16 cellular contexts compared by ENCODE assay signal in genomic region chr17:45794840-45795239, GRCh38. TPM values are rescaled to one million over a fixed set of nuclear protein-coding genes. Genes with fewer than 3 reads are reported as not detected.
DNase-seq lines count a peak whose midpoint lies in the region; ATAC-seq, FAIRE-seq and TF ChIP-seq lines count a peak whose summit lies in the region.
"Had no signal": no experiment of that assay in that cellular context is flagged by ENCODE, and none has a peak within 500 bp of the region (broad histone marks: within the 10 kb centered on the region; RNA-seq: fewer than 3 reads in every experiment).

No MANE protein-coding gene starts in this region.

- no peaks in the 10 kb centered on the region for H3K9me3 Mint-ChIP-seq in T-helper 2 cell treated with Interferon-gamma antibody and Interleukin-4, amounts not matched to agents 5 μg/mL and 100 μg/mL, for 36 hours
- H3K9me3 Mint-ChIP-seq: activated T-cell treated with anti-CD3 and anti-CD28 coated beads, Interleukin-2, amount 50 U/mL, for 4 hours; CD4-positive, alpha-beta memory T cell; natural killer cell; stimulated activated naive CD8-positive, alpha-beta T cell treated with anti-CD3 and anti-CD28 coated beads, Interleukin-15, amount 100 ng/mL, for 72 hours had no signal

- CTCF ChIA-PET in K562 (lab: Yijun Ruan, JAX; ENCODE audit: low intra/inter-chr PET ratio) (no interaction called here), HepG2 (lab: Yijun Ruan, JAX; ENCODE audit: low intra/inter-chr PET ratio, low total read pairs) (no interaction called here)

- H3K4me3 Mint-ChIP-seq in T-helper 2 cell treated with Interferon-gamma antibody and Interleukin-4, amounts not matched to agents 5 μg/mL and 100 μg/mL, for 36 hours: no peak overlapping the region
- H3K4me3 Mint-ChIP-seq: activated CD4-positive, alpha-beta T cell treated with anti-CD3 and anti-CD28 coated beads for 36 hours; activated T-cell treated with anti-CD3 and anti-CD28 coated beads, Interleukin-2, amount 50 U/mL, for 4 hours; CD4-positive, alpha-beta memory T cell; natural killer cell; stimulated activated naive CD8-positive, alpha-beta T cell treated with anti-CD3 and anti-CD28 coated beads, Interleukin-15, amount 100 ng/mL, for 72 hours had no signal

- POLR2A ChIA-PET in K562 (lab: Yijun Ruan, JAX): interaction anchor here (0.6 to 1.1 kb wide), 2 partner anchors 13 to 271 kb away, joined by 3 to 4 read pairs; no protein-coding TSS in a partner anchor
- POLR2A ChIA-PET in HepG2 (lab: Yijun Ruan, JAX): no interaction called here

- intact Hi-C loops in K562 (cut with micrococcal nuclease): no loop called here
- intact Hi-C loops in HepG2 (cut with micrococcal nuclease; ENCODE audit: unreplicated experiment): no loop called here

- BruUV-seq in K562 (replicated peaks; lab: Mats Ljungman, UMichigan): no TSS peak
- BruUV-seq in HepG2 (replicated peaks; lab: Mats Ljungman, UMichigan): no TSS peak

- H2AFZ ChIP-seq in K562 (ENCODE audit: low read depth, low read length) (no peak overlapping the region), HepG2 (ENCODE audit: low read length) (no peak overlapping the region)

- H3K36me3 Mint-ChIP-seq in T-helper 2 cell treated with Interferon-gamma antibody and Interleukin-4, amounts not matched to agents 5 μg/mL and 100 μg/mL, for 36 hours (ENCODE audit: low read depth): no peaks in the 10 kb centered on the region
- H3K36me3 Mint-ChIP-seq: CD4-positive, alpha-beta memory T cell; natural killer cell had no signal

- H3K4me1 Mint-ChIP-seq in T-helper 2 cell treated with Interferon-gamma antibody and Interleukin-4, amounts not matched to agents 5 μg/mL and 100 μg/mL, for 36 hours (ENCODE audit: low read depth): no peaks in the 10 kb centered on the region
- H3K4me1 Mint-ChIP-seq: activated CD4-positive, alpha-beta T cell treated with anti-CD3 and anti-CD28 coated beads for 36 hours; CD4-positive, alpha-beta memory T cell; stimulated activated naive CD8-positive, alpha-beta T cell treated with anti-CD3 and anti-CD28 coated beads, Interleukin-15, amount 100 ng/mL, for 72 hours had no signal

- TF ChIP-seq RAD21 in K562 (CRISPR knock-in tag; conservative IDR thresholded peaks at IDR 0.05 in 1 of 2, IDR thresholded peaks at IDR 0.05 in 1 of 2) (peak in 1 of 2 experiments; percentile 33; a peak in 2 of 4 replicates), HepG2 (CRISPR knock-in tag; IDR thresholded peaks at IDR 0.05) (no peak)

- in situ Hi-C loops in K562 (cut with MboI): no loop called here
- in situ Hi-C loops in HepG2 (cut with HindIII; ENCODE audit: extremely low pct_ligation_motif_present, low pct_unique_long_range_greater_than_20kb): no loop called here
- in situ Hi-C loops in KBM-7 (cut with MboI; ENCODE audit: low pct_unique_long_range_greater_than_20kb, low sequenced_read_pairs): no loop called here

- peaks cover 27% of the 10 kb centered on the region for H3K27me3 Mint-ChIP-seq in T-helper 2 cell treated with Interferon-gamma antibody and Interleukin-4, amounts not matched to agents 5 μg/mL and 100 μg/mL, for 36 hours (ENCODE audit: low read depth)

- H3K9me1 ChIP-seq in K562 (ENCODE audit: control insufficient read depth, insufficient read depth, low read length): peaks cover 2% of the 10 kb centered on the region

- ATAC-seq in K562: peak; percentile 55
- ATAC-seq in HepG2: peak; percentile 53
- no peak for ATAC-seq in HG03520 (IDR thresholded peaks at IDR 0.05; ENCODE audit: unreplicated experiment)
- ATAC-seq: activated CD4-positive, alpha-beta T cell treated with anti-CD3 and anti-CD28 coated beads for 36 hours; activated T-cell treated with anti-CD3 and anti-CD28 coated beads, Interleukin-2, amount 50 U/mL, for 4 hours; left lung; natural killer cell; stimulated activated naive CD8-positive, alpha-beta T cell treated with anti-CD3 and anti-CD28 coated beads, Interleukin-15, amount 100 ng/mL, for 72 hours had no signal

- H3K27ac ChIP-seq in K562 (ENCODE audit: extremely low read depth, low read depth, low read length): no peak overlapping the region
- H3K27ac ChIP-seq in HepG2 (ENCODE audit: extremely low read length, insufficient read depth, low read length): no peak overlapping the region
- H3K27ac ChIP-seq: left lung had no signal

- H3K79me2 ChIP-seq in K562 (ENCODE audit: control insufficient read depth, insufficient read depth, low read length) (no peaks in the 10 kb centered on the region), HepG2 (ENCODE audit: insufficient read depth, low read length) (no peaks in the 10 kb centered on the region)

- 5% methylated on average over 6 of the region's 6 CpGs for WGBS in K562 (ENCODE audit: insufficient coverage, low coverage, missing lambda C conversion rate)
- WGBS in HepG2 (ENCODE audit: low lambda C conversion rate): 40% methylated on average over 4 of the region's 6 CpGs

- H3K9ac ChIP-seq in K562 (ENCODE audit: insufficient read depth in 1 of 2, low read depth in 2 of 2, low read length in 2 of 2) (no peak overlapping the region), HepG2 (ENCODE audit: insufficient read depth, low read depth, low read length) (no peak overlapping the region)

- FAIRE-seq in D721Med (lab: Jason Lieb, UNC) (no peak), K562 (lab: Jason Lieb, UNC) (peak; percentile 15), HepG2 (lab: Jason Lieb, UNC) (no peak)
- FAIRE-seq: astrocyte had no signal

- TF ChIP-seq EP300 in K562 (IDR thresholded peaks at IDR 0.05; ENCODE audit: low read length) (no peak), HepG2 (IDR thresholded peaks at IDR 0.05; ENCODE audit: low read depth in 2 of 2, low read length in 2 of 2) (no peak), HepG2 (CRISPR knock-in tag; IDR thresholded peaks at IDR 0.05; ENCODE audit: borderline replicate concordance) (no peak)

- peaks cover 45 to 91% of the 10 kb centered on the region in 2 experiments for H3K27me3 ChIP-seq in K562 (ENCODE audit: control insufficient read depth in 2 of 2, insufficient read depth in 2 of 2, low read length in 2 of 2)
- peaks cover 23 to 77% of the 10 kb centered on the region in 2 experiments for H3K27me3 ChIP-seq in HepG2 (ENCODE audit: control insufficient read depth in 1 of 2, insufficient read depth in 2 of 2, low read length in 2 of 2)

- TF ChIP-seq POLR2A in K562 (conservative IDR thresholded peaks at IDR 0.05): no peak
- TF ChIP-seq POLR2A in HepG2 (IDR thresholded peaks at IDR 0.05; ENCODE audit: insufficient read depth in 1 of 2, low read depth in 2 of 2, low read length in 2 of 2): no peak

- DNase-seq in D721Med (ENCODE audit: insufficient read length, low spot score): no peak
- DNase-seq in HFF-Myc (ENCODE audit: extremely low read depth, low read depth): no peak
- peak in 3 of 4 experiments; percentile 18 to 45 (median 26) for DNase-seq in K562 (ENCODE audit: extremely low read depth in 1 of 4, low spot score in 3 of 4)
- no peak for DNase-seq in HepG2 (ENCODE audit: low spot score)
- DNase-seq in T-helper 2 cell treated with Interferon-gamma antibody and Interleukin-4, amounts not matched to agents 5 μg/mL and 100 μg/mL, for 36 hours (ENCODE audit: low spot score): no peak
- no peak for DNase-seq in KBM-7
- no peak for DNase-seq in stimulated activated CD4-positive, alpha-beta T cell treated with anti-CD3 and anti-CD28 coated beads, Interleukin-1b, Interleukin-23, amount 100 ng/mL, for 48 hours
- DNase-seq: activated CD4-positive, alpha-beta T cell treated with anti-CD3 and anti-CD28 coated beads for 36 hours; activated T-cell treated with anti-CD3 and anti-CD28 coated beads, Interleukin-2, amount 50 U/mL, for 4 hours; CD4-positive, alpha-beta memory T cell; effector memory CD4-positive, alpha-beta T cell; natural killer cell; stimulated activated naive CD8-positive, alpha-beta T cell treated with anti-CD3 and anti-CD28 coated beads, Interleukin-15, amount 100 ng/mL, for 72 hours had no signal

- 0 out of 5 replicates have a peak, but pooled peaks cover 0 to 7% of the 10 kb centered on the region in 2 experiments for H3K4me1 ChIP-seq in K562 (replicated peaks in 1 of 2; ENCODE audit: control insufficient read depth in 2 of 2, insufficient read depth in 2 of 2, low read length in 2 of 2)
- no peaks in the 10 kb centered on the region for H3K4me1 ChIP-seq in HepG2 (ENCODE audit: insufficient read depth, low read length)
- H3K4me1 ChIP-seq: left lung had no signal

- no peaks in the 10 kb centered on the region for H3K9me3 ChIP-seq in K562 (replicated peaks; ENCODE audit: control insufficient read depth, insufficient read depth, low read depth, low read length)
- no peaks in the 10 kb centered on the region for H3K9me3 ChIP-seq in HepG2 (ENCODE audit: low read length)
- H3K9me3 ChIP-seq: left lung had no signal

- TF ChIP-seq CTCF in D721Med (IDR thresholded peaks at IDR 0.05; ENCODE audit: insufficient read depth, missing control alignments) (peak; percentile 34), HFF-Myc (IDR thresholded peaks at IDR 0.05; ENCODE audit: low read depth, low read length, missing control alignments) (peak; percentile 18), K562 (IDR thresholded peaks at IDR 0.05 in 2 of 3, conservative IDR thresholded peaks at IDR 0.05 in 1 of 3; ENCODE audit: insufficient read depth in 2 of 3, low read depth in 1 of 3, low read length in 3 of 3) (peak; percentile 19 to 47 (median 33); a peak in 4 of 6 replicates), HepG2 (CRISPR knock-in tag; IDR thresholded peaks at IDR 0.05) (peak; percentile 33; the same call in 1 of the 2 replicates)

- no peak overlapping the region for H3K27ac Mint-ChIP-seq in T-helper 2 cell treated with Interferon-gamma antibody and Interleukin-4, amounts not matched to agents 5 μg/mL and 100 μg/mL, for 36 hours
- H3K27ac Mint-ChIP-seq: activated CD4-positive, alpha-beta T cell treated with anti-CD3 and anti-CD28 coated beads for 36 hours; CD4-positive, alpha-beta memory T cell; natural killer cell; stimulated activated naive CD8-positive, alpha-beta T cell treated with anti-CD3 and anti-CD28 coated beads, Interleukin-15, amount 100 ng/mL, for 72 hours had no signal

- H4K20me1 ChIP-seq in K562 (replicated peaks; ENCODE audit: control insufficient read depth, insufficient read depth, low read length) (peaks cover 37% of the 10 kb centered on the region), HepG2 (ENCODE audit: insufficient read depth, low read length) (no peaks in the 10 kb centered on the region)

- no peak overlapping the region for H3K4me3 ChIP-seq in HFF-Myc (replicated peaks; ENCODE audit: low read depth, low read length)
- H3K4me3 ChIP-seq in K562: no peak overlapping the region
- H3K4me3 ChIP-seq in HepG2 (replicated peaks in 1 of 3; ENCODE audit: insufficient read depth in 1 of 3, low read depth in 2 of 3, low read length in 3 of 3): no peak overlapping the region
- H3K4me3 ChIP-seq: left lung had no signal

- no peaks in the 10 kb centered on the region for H3K36me3 ChIP-seq in K562 (ENCODE audit: control insufficient read depth, insufficient read depth, low read length)
- H3K36me3 ChIP-seq in HepG2 (replicated peaks in 1 of 2; ENCODE audit: control insufficient read depth in 1 of 2, insufficient read depth in 2 of 2, low read length in 2 of 2): no peaks in the 10 kb centered on the region
- H3K36me3 ChIP-seq: left lung had no signal

- H3K4me2 ChIP-seq in K562 (ENCODE audit: insufficient read depth, low read length): no peak overlapping the region
- H3K4me2 ChIP-seq in HepG2 (ENCODE audit: low read depth, low read length): no peak overlapping the region

RNA-seq across cellular contexts. Expression of gene CRHR1, which starts 10.7 kb away (rescaled TPM):
- total RNA-seq in K562 (2011; cell fraction: chromatin; rRNA removed; ENCODE audit: low replicate concordance): not detected in 2 replicates
- not detected in 2 replicates for total RNA-seq in K562 (2011; cell fraction: nucleolus; rRNA removed)
- total RNA-seq in K562 (2011; cell fraction: nucleoplasm; rRNA removed): not detected in 2 replicates
- total RNA-seq in K562 (2014; rRNA removed) (not detected in 2 replicates), K562 (2014; rRNA removed; fragmentation: Illumina TruSeq; extraction: Trizol) (not detected in 2 replicates), K562 (2015; rRNA removed; fragmentation: Illumina TruSeq; extraction: Trizol) (not detected in 2 replicates), K562 (2021) (not detected in 2 replicates), HepG2 (2016; rRNA removed; fragmentation: Illumina TruSeq; extraction: Trizol) (not detected in 2 replicates)
- polyA plus RNA-seq in K562 (2011; rRNA removed) (not detected in 2 replicates), K562 (2014; fragmentation: Illumina TruSeq; extraction: Trizol) (not detected in 2 replicates), K562 (2014; fragmentation: Nextera tagmentation; extraction: Ambion mirVana) (not detected), K562 (2014; rRNA removed) (0.05 TPM in 1 of 2 replicates, not detected in the other), HepG2 (2011; rRNA removed) (not detected in 2 replicates)
- not detected in 2 replicates for polyA plus RNA-seq in K562 (2011; cell fraction: cytosol; rRNA removed)
- polyA plus RNA-seq in K562 (2011; cell fraction: nucleus; rRNA removed): not detected in 2 replicates
- polyA plus RNA-seq in K562 (2012): not detected in 2 replicates
- polyA minus RNA-seq in K562 (2011; rRNA and poly(A)+ RNA removed): not detected in 2 replicates
- not detected in 2 replicates for polyA minus RNA-seq in K562 (2011; cell fraction: cytosol; rRNA and poly(A)+ RNA removed)
- polyA minus RNA-seq in K562 (2011; cell fraction: nucleus; rRNA and poly(A)+ RNA removed): not detected in 2 replicates
- not detected in 2 replicates for total RNA-seq in HepG2 (2016; cell fraction: cytosol; rRNA removed; fragmentation: Illumina TruSeq; extraction: Trizol; ENCODE audit: low read depth)
- total RNA-seq in HepG2 (2016; cell fraction: insoluble cytoplasmic fraction; rRNA removed; fragmentation: Illumina TruSeq; extraction: Trizol): not detected in 2 replicates
- not detected in 2 replicates for total RNA-seq in HepG2 (2016; cell fraction: membrane; rRNA removed; fragmentation: Illumina TruSeq; extraction: Trizol)
- total RNA-seq in HepG2 (2016; cell fraction: nucleus; rRNA removed; fragmentation: Illumina TruSeq; extraction: Trizol): not detected in 2 replicates
- not detected in 2 replicates for polyA plus RNA-seq in HepG2 (2011; cell fraction: cytosol; rRNA removed)
- not detected in 2 replicates for polyA plus RNA-seq in HepG2 (2011; cell fraction: nucleus; rRNA removed)
- polyA plus RNA-seq in HepG2 (2012): not detected in 2 replicates
- polyA plus RNA-seq in HepG2 (2016; cell fraction: cytosol; fragmentation: Illumina TruSeq; extraction: Trizol; ENCODE audit: low read depth): not detected in 2 replicates
- polyA plus RNA-seq in HepG2 (2016; cell fraction: insoluble cytoplasmic fraction; fragmentation: Illumina TruSeq; extraction: Trizol; ENCODE audit: low read depth): not detected in 2 replicates
- not detected in 2 replicates for polyA plus RNA-seq in HepG2 (2016; cell fraction: membrane; fragmentation: Illumina TruSeq; extraction: Trizol; ENCODE audit: low read depth)
- not detected in 2 replicates for polyA plus RNA-seq in HepG2 (2016; cell fraction: nucleus; fragmentation: Illumina TruSeq; extraction: Trizol; ENCODE audit: insufficient read depth, low read depth)
- 0.64 TPM in 1 of 2 replicates, not detected in the other for polyA minus RNA-seq in HepG2 (2011; rRNA and poly(A)+ RNA removed; ENCODE audit: low replicate concordance)
- not detected in 2 replicates for polyA minus RNA-seq in HepG2 (2011; cell fraction: cytosol; rRNA and poly(A)+ RNA removed)
- not detected in 2 replicates for polyA minus RNA-seq in HepG2 (2011; cell fraction: nucleus; rRNA and poly(A)+ RNA removed)
- total RNA-seq: activated CD4-positive, alpha-beta T cell treated with anti-CD3 and anti-CD28 coated beads for 36 hours; activated T-cell treated with anti-CD3 and anti-CD28 coated beads, Interleukin-2, amount 50 U/mL, for 4 hours; CD4-positive, alpha-beta memory T cell; left lung; natural killer cell had no signal
- polyA plus RNA-seq: CD4-positive, alpha-beta memory T cell had no signal

RNA-seq across cellular contexts. Expression of gene SPPL2C, which starts 49.8 kb away (rescaled TPM):
- total RNA-seq in K562 (2011; cell fraction: chromatin; rRNA removed; ENCODE audit: low replicate concordance): not detected in 2 replicates
- total RNA-seq in K562 (2011; cell fraction: nucleolus; rRNA removed): not detected in 2 replicates
- not detected in 2 replicates for total RNA-seq in K562 (2011; cell fraction: nucleoplasm; rRNA removed)
- total RNA-seq in K562 (2014; rRNA removed): not detected in 2 replicates
- total RNA-seq in K562 (2014; rRNA removed; fragmentation: Illumina TruSeq; extraction: Trizol): not detected in 2 replicates
- not detected in 2 replicates for total RNA-seq in K562 (2015; rRNA removed; fragmentation: Illumina TruSeq; extraction: Trizol)
- not detected in 2 replicates for total RNA-seq in K562 (2021)
- polyA plus RNA-seq in K562 (2011; rRNA removed): not detected in 2 replicates
- polyA plus RNA-seq in K562 (2011; cell fraction: cytosol; rRNA removed): not detected in 2 replicates
- not detected in 2 replicates for polyA plus RNA-seq in K562 (2011; cell fraction: nucleus; rRNA removed)
- polyA plus RNA-seq in K562 (2012): not detected in 2 replicates
- polyA plus RNA-seq in K562 (2014; fragmentation: Illumina TruSeq; extraction: Trizol): not detected in 2 replicates
- polyA plus RNA-seq in K562 (2014; fragmentation: Nextera tagmentation; extraction: Ambion mirVana): not detected
- not detected in 2 replicates for polyA plus RNA-seq in K562 (2014; rRNA removed)
- polyA minus RNA-seq in K562 (2011; rRNA and poly(A)+ RNA removed): not detected in 2 replicates
- not detected in 2 replicates for polyA minus RNA-seq in K562 (2011; cell fraction: cytosol; rRNA and poly(A)+ RNA removed)
- polyA minus RNA-seq in K562 (2011; cell fraction: nucleus; rRNA and poly(A)+ RNA removed): not detected in 2 replicates
- not detected in 2 replicates for total RNA-seq in HepG2 (2016; rRNA removed; fragmentation: Illumina TruSeq; extraction: Trizol)
- not detected in 2 replicates for total RNA-seq in HepG2 (2016; cell fraction: cytosol; rRNA removed; fragmentation: Illumina TruSeq; extraction: Trizol; ENCODE audit: low read depth)
- total RNA-seq in HepG2 (2016; cell fraction: insoluble cytoplasmic fraction; rRNA removed; fragmentation: Illumina TruSeq; extraction: Trizol): not detected in 2 replicates
- total RNA-seq in HepG2 (2016; cell fraction: membrane; rRNA removed; fragmentation: Illumina TruSeq; extraction: Trizol): not detected in 2 replicates
- not detected in 2 replicates for total RNA-seq in HepG2 (2016; cell fraction: nucleus; rRNA removed; fragmentation: Illumina TruSeq; extraction: Trizol)
- polyA plus RNA-seq in HepG2 (2011; rRNA removed): not detected in 2 replicates
- not detected in 2 replicates for polyA plus RNA-seq in HepG2 (2011; cell fraction: cytosol; rRNA removed)
- not detected in 2 replicates for polyA plus RNA-seq in HepG2 (2011; cell fraction: nucleus; rRNA removed)
- not detected in 2 replicates for polyA plus RNA-seq in HepG2 (2012)
- not detected in 2 replicates for polyA plus RNA-seq in HepG2 (2016; cell fraction: cytosol; fragmentation: Illumina TruSeq; extraction: Trizol; ENCODE audit: low read depth)
- polyA plus RNA-seq in HepG2 (2016; cell fraction: insoluble cytoplasmic fraction; fragmentation: Illumina TruSeq; extraction: Trizol; ENCODE audit: low read depth): not detected in 2 replicates
- not detected in 2 replicates for polyA plus RNA-seq in HepG2 (2016; cell fraction: membrane; fragmentation: Illumina TruSeq; extraction: Trizol; ENCODE audit: low read depth)
- not detected in 2 replicates for polyA plus RNA-seq in HepG2 (2016; cell fraction: nucleus; fragmentation: Illumina TruSeq; extraction: Trizol; ENCODE audit: insufficient read depth, low read depth)
- not detected in 2 replicates for polyA minus RNA-seq in HepG2 (2011; rRNA and poly(A)+ RNA removed; ENCODE audit: low replicate concordance)
- not detected in 2 replicates for polyA minus RNA-seq in HepG2 (2011; cell fraction: cytosol; rRNA and poly(A)+ RNA removed)
- not detected in 2 replicates for polyA minus RNA-seq in HepG2 (2011; cell fraction: nucleus; rRNA and poly(A)+ RNA removed)
- total RNA-seq: activated CD4-positive, alpha-beta T cell treated with anti-CD3 and anti-CD28 coated beads for 36 hours; activated T-cell treated with anti-CD3 and anti-CD28 coated beads, Interleukin-2, amount 50 U/mL, for 4 hours; astrocyte; CD4-positive, alpha-beta memory T cell; left lung; natural killer cell had no signal
- polyA plus RNA-seq: CD4-positive, alpha-beta memory T cell had no signal

Comparison
In these comparisons a context has a peak if more than half of its experiments do, and no peak if none do; other contexts are left out.
1. DNase-seq: peak in K562 (3 of 4); none in D721Med (single experiment), HFF-Myc (single experiment), HepG2 (single experiment), T-helper 2 cell treated with Interferon-gamma antibody and Interleukin-4, amounts not matched to agents 5 μg/mL and 100 μg/mL, for 36 hours (single experiment), KBM-7 (single experiment) and stimulated activated CD4-positive, alpha-beta T cell treated with anti-CD3 and anti-CD28 coated beads, Interleukin-1b, Interleukin-23, amount 100 ng/mL, for 48 hours (single experiment).
2. Peak in every context shown above with its lines, with median percentiles within 50 percentile points of each other: CTCF ChIP-seq.